11 cellular contexts compared by ENCODE assay signal in genomic region chr5:32600057-32600622, GRCh38. TPM values are rescaled to one million over a fixed set of nuclear protein-coding genes. Genes with fewer than 3 reads are reported as not detected.
DNase-seq lines count a peak whose midpoint lies in the region; ATAC-seq, FAIRE-seq and TF ChIP-seq lines count a peak whose summit lies in the region.
"Had no signal": no experiment of that assay in that cellular context is flagged by ENCODE, and none has a peak within 500 bp of the region (broad histone marks: within the 10 kb centered on the region; RNA-seq: fewer than 3 reads in every experiment).

No MANE protein-coding gene starts in this region.

- no peak overlapping the region for H3K4me3 ChIP-seq in mucosa of descending colon
- H3K4me3 ChIP-seq: colonic mucosa, GM23338 had no signal

- DNase-seq in A172 (ENCODE audit: low spot score), result peak; percentile 76
- DNase-seq in HTR-8/SVneo (ENCODE audit: insufficient read length, low spot score), result peak; percentile 68
- peak; percentile 17 for DNase-seq in cerebellum (ENCODE audit: low spot score)
- peak; percentile 71 for DNase-seq in kidney tubule cell (ENCODE audit: low spot score)
- DNase-seq in mucosa of descending colon, result no peak
- DNase-seq in NCI-H2081 (lab: John Stamatoyannopoulos, UW), result no peak
- DNase-seq: colonic mucosa had no signal

- H3K4me1 ChIP-seq in mucosa of descending colon (ENCODE audit: low read depth), result peaks cover 20% of the 10 kb centered on the region
- H3K4me1 ChIP-seq: colonic mucosa had no signal

- no peak for TF ChIP-seq CTCF in mucosa of descending colon (IDR thresholded peaks at IDR 0.05)

- intact Hi-C loops in mucosa of descending colon (cut with DNase I, micrococcal nuclease), result no loop called here

- FAIRE-seq in HTR-8/SVneo (lab: Jason Lieb, UNC), result peak; percentile 78
- FAIRE-seq: keratinocyte had no signal

- no peaks in the 10 kb centered on the region for H3K9me3 ChIP-seq in mucosa of descending colon
- H3K9me3 ChIP-seq: colonic mucosa had no signal

- H3K36me3 ChIP-seq in mucosa of descending colon (ENCODE audit: low read depth), result no peaks in the 10 kb centered on the region

- ATAC-seq in GM18498 (IDR thresholded peaks at IDR 0.05; ENCODE audit: unreplicated experiment) (no peak), mucosa of descending colon (no peak), HG03520 (IDR thresholded peaks at IDR 0.05; ENCODE audit: unreplicated experiment) (no peak)
- ATAC-seq: GM23338 had no signal

RNA-seq across cellular contexts. Expression of gene SUB1, which starts 14.8 kb away (rescaled TPM):
- 553 and 634 TPM in 2 replicates for total RNA-seq in A172 (2014; rRNA removed; shearing (Covaris generic))
- total RNA-seq in cerebellum, result 142 TPM
- 100 to 1,000 TPM; 134 to 174 (median 156) TPM for total RNA-seq in mucosa of descending colon

Comparison
In these comparisons a context has a peak if more than half of its experiments do, and no peak if none do; other contexts are left out.
1. DNase-seq: peak in A172 (single experiment), HTR-8/SVneo (single experiment), cerebellum (single experiment) and kidney tubule cell (single experiment); none in mucosa of descending colon (0 of 3) and NCI-H2081 (0 of 2).